13 cellular contexts compared by ENCODE assay signal in genomic region chr11:115941044-115941443, GRCh38.
"Had no signal": no experiment of that assay in that cellular context is flagged by ENCODE, and none has a peak within 500 bp of the region (broad histone marks: within the 10 kb centered on the region; RNA-seq: fewer than 3 reads in every experiment).

No MANE protein-coding gene starts in this region.

- H3K36me3 Mint-ChIP-seq: activated naive CD4-positive, alpha-beta T cell treated with anti-CD3 and anti-CD28 coated beads, Interleukin-2, amount 10 ng/mL, durations not matched to agents 7 days and 5 days; naive thymus-derived CD8-positive, alpha-beta T cell; stimulated activated effector memory CD8-positive, alpha-beta T cell treated with anti-CD3 and anti-CD28 coated beads, Interleukin-12 subunit alpha, Interleukin-12 subunit beta, amount 100 ng/mL, for 72 hours had no signal

- H3K4me1 ChIP-seq: ascending aorta had no signal

- H3K27ac Mint-ChIP-seq: activated naive CD4-positive, alpha-beta T cell treated with anti-CD3 and anti-CD28 coated beads, Interleukin-2, amount 10 ng/mL, durations not matched to agents 7 days and 5 days; activated T-cell treated with anti-CD3 and anti-CD28 coated beads, Interleukin-2, amount 50 U/mL, for 24 hours; naive thymus-derived CD8-positive, alpha-beta T cell; stimulated activated effector memory CD8-positive, alpha-beta T cell treated with anti-CD3 and anti-CD28 coated beads, Interleukin-12 subunit alpha, Interleukin-12 subunit beta, amount 100 ng/mL, for 72 hours; T-helper 1 cell treated with Interleukin-12 subunit alpha and Interleukin-12 subunit beta and Interleukin-4 antibody, amounts not matched to agents 30 μg/mL and 1 μg/mL, for 36 hours had no signal

- DNase-seq: activated CD4-positive, alpha-beta T cell treated with anti-CD3 and anti-CD28 coated beads, Interleukin-2, amount 50 U/mL, for 48 hours; activated naive CD4-positive, alpha-beta T cell treated with anti-CD3 and anti-CD28 coated beads, Interleukin-2, amount 10 ng/mL, durations not matched to agents 7 days and 5 days; activated T-cell treated with anti-CD3 and anti-CD28 coated beads, Interleukin-2, amount 50 U/mL, for 24 hours; naive thymus-derived CD8-positive, alpha-beta T cell; stimulated activated CD4-positive, alpha-beta T cell treated with anti-CD3 and anti-CD28 coated beads, Interleukin-1b, Interleukin-23, amount 100 ng/mL, for 48 hours had no signal

- ATAC-seq: naive thymus-derived CD8-positive, alpha-beta T cell; SK-N-SH treated with all-trans-retinoic acid at 6 μM for 48 hours had no signal

- H3K27me3 ChIP-seq: ascending aorta, neutrophil had no signal

- H3K36me3 ChIP-seq: ascending aorta, neutrophil, thoracic aorta had no signal

- H3K9me3 Mint-ChIP-seq: activated naive CD4-positive, alpha-beta T cell treated with anti-CD3 and anti-CD28 coated beads, Interleukin-2, amount 10 ng/mL, durations not matched to agents 7 days and 5 days; activated T-cell treated with anti-CD3 and anti-CD28 coated beads, Interleukin-2, amount 50 U/mL, for 24 hours; T-helper 1 cell treated with Interleukin-12 subunit alpha and Interleukin-12 subunit beta and Interleukin-4 antibody, amounts not matched to agents 30 μg/mL and 1 μg/mL, for 36 hours had no signal

- H3K4me1 Mint-ChIP-seq: activated naive CD4-positive, alpha-beta T cell treated with anti-CD3 and anti-CD28 coated beads, Interleukin-2, amount 10 ng/mL, durations not matched to agents 7 days and 5 days; naive thymus-derived CD8-positive, alpha-beta T cell; stimulated activated effector memory CD8-positive, alpha-beta T cell treated with anti-CD3 and anti-CD28 coated beads, Interleukin-12 subunit alpha, Interleukin-12 subunit beta, amount 100 ng/mL, for 72 hours had no signal

- H3K27ac ChIP-seq: ascending aorta, neutrophil, thoracic aorta, VCaP had no signal

- H3K27me3 Mint-ChIP-seq: activated naive CD4-positive, alpha-beta T cell treated with anti-CD3 and anti-CD28 coated beads, Interleukin-2, amount 10 ng/mL, durations not matched to agents 7 days and 5 days; activated T-cell treated with anti-CD3 and anti-CD28 coated beads, Interleukin-2, amount 50 U/mL, for 24 hours had no signal

- H3K9me3 ChIP-seq: ascending aorta, neutrophil, thoracic aorta had no signal

- H3K4me3 Mint-ChIP-seq: activated naive CD4-positive, alpha-beta T cell treated with anti-CD3 and anti-CD28 coated beads, Interleukin-2, amount 10 ng/mL, durations not matched to agents 7 days and 5 days; activated T-cell treated with anti-CD3 and anti-CD28 coated beads, Interleukin-2, amount 50 U/mL, for 24 hours; naive thymus-derived CD8-positive, alpha-beta T cell; stimulated activated effector memory CD8-positive, alpha-beta T cell treated with anti-CD3 and anti-CD28 coated beads, Interleukin-12 subunit alpha, Interleukin-12 subunit beta, amount 100 ng/mL, for 72 hours; T-helper 1 cell treated with Interleukin-12 subunit alpha and Interleukin-12 subunit beta and Interleukin-4 antibody, amounts not matched to agents 30 μg/mL and 1 μg/mL, for 36 hours had no signal

- H3K4me3 ChIP-seq: ascending aorta, lung, thoracic aorta had no signal
